Comparison of ENCODE assay signal across 25 cellular contexts in genomic region chr13:35131471-35131870, GRCh38.
A peak's percentile ranks its signal among the peaks of the same experiment; 100 is the strongest.
DNase-seq lines count a peak whose midpoint lies in the region; ATAC-seq, FAIRE-seq and TF ChIP-seq lines count a peak whose summit lies in the region.
"Had no signal": no experiment of that assay in that cellular context is flagged by ENCODE, and none has a peak within 500 bp of the region (broad histone marks: within the 10 kb centered on the region; RNA-seq: fewer than 3 reads in every experiment).

No MANE protein-coding gene starts in this region.

- no peak overlapping the region for H3K27ac ChIP-seq in HepG2 (ENCODE audit: extremely low read length, insufficient read depth, low read length)
- no peak overlapping the region for H3K27ac ChIP-seq in right lobe of liver
- H3K27ac ChIP-seq: 22Rv1, A549, BLaER1 had no signal

- no peaks in the 10 kb centered on the region for H3K27me3 Mint-ChIP-seq in mesothelial cell of epicardium (ENCODE audit: low read depth)
- H3K27me3 Mint-ChIP-seq: CD4-positive, alpha-beta memory T cell; CD4-positive, CD25-positive, alpha-beta regulatory T cell; CD8-positive, alpha-beta memory T cell had no signal

- POLR2A ChIA-PET in HepG2 (lab: Yijun Ruan, JAX): no interaction called here

- no peak for TF ChIP-seq CTCF in HepG2 (CRISPR knock-in tag; IDR thresholded peaks at IDR 0.05)
- TF ChIP-seq CTCF in right lobe of liver (IDR thresholded peaks at IDR 0.05): no peak
- TF ChIP-seq CTCF in mesothelial cell of epicardium (IDR thresholded peaks at IDR 0.05; ENCODE audit: unreplicated experiment): no peak
- no peak for TF ChIP-seq CTCF in GM13977 (IDR thresholded peaks at IDR 0.05; ENCODE audit: extremely low read depth, insufficient read depth, missing control alignments)

- H3K9me3 ChIP-seq in HepG2 (ENCODE audit: low read length) (no peaks in the 10 kb centered on the region), right lobe of liver (no peaks in the 10 kb centered on the region)
- H3K9me3 ChIP-seq: A549, BE2C, BLaER1 had no signal

- no peak overlapping the region for H3K4me3 Mint-ChIP-seq in mesothelial cell of epicardium
- H3K4me3 Mint-ChIP-seq: CD14-positive monocyte; CD4-positive, alpha-beta memory T cell; CD4-positive, CD25-positive, alpha-beta regulatory T cell; CD8-positive, alpha-beta memory T cell had no signal

- no peak overlapping the region for H2AFZ ChIP-seq in HepG2 (ENCODE audit: low read length)

- no peak overlapping the region for H3K9ac ChIP-seq in HepG2 (ENCODE audit: insufficient read depth, low read depth, low read length)
- H3K9ac ChIP-seq: BLaER1 had no signal

- no peak for FAIRE-seq in HepG2 (lab: Jason Lieb, UNC)
- FAIRE-seq: A549, GM12878, GM12892, GM19239 had no signal

- CTCF ChIA-PET in HepG2 (lab: Yijun Ruan, JAX; ENCODE audit: low intra/inter-chr PET ratio, low total read pairs): no interaction called here

- H3K4me3 ChIP-seq in HepG2 (replicated peaks in 1 of 3; ENCODE audit: insufficient read depth in 1 of 3, low read depth in 2 of 3, low read length in 3 of 3) (no peak overlapping the region), right lobe of liver (no peak overlapping the region)
- H3K4me3 ChIP-seq: A549, BLaER1, GM12878 had no signal

- no peak for TF ChIP-seq POLR2A in HepG2 (IDR thresholded peaks at IDR 0.05; ENCODE audit: insufficient read depth in 1 of 2, low read depth in 2 of 2, low read length in 2 of 2)
- no peak for TF ChIP-seq POLR2A in right lobe of liver (IDR thresholded peaks at IDR 0.05)

- TF ChIP-seq RAD21 in HepG2 (CRISPR knock-in tag; IDR thresholded peaks at IDR 0.05): no peak

- DNase-seq in HepG2 (ENCODE audit: low spot score) (peak; percentile 3), right lobe of liver (no peak), SK-MEL-5 (ENCODE audit: low read depth, low spot score) (peak; percentile 62), mesothelial cell of epicardium (ENCODE audit: low spot score in 2 of 2, unreplicated experiment in 2 of 2) (no peak), GM13977 (ENCODE audit: low spot score) (no peak), COR-L47 (lab: John Stamatoyannopoulos, UW) (no peak)
- DNase-seq: BE2C; C1 segment of cervical spinal cord; CD4-positive, alpha-beta memory T cell; CD4-positive, CD25-positive, alpha-beta regulatory T cell; CD8-positive, alpha-beta memory T cell; DMS 273 treated with DMSO at 0.1 percent for 48 hours; DMS153; DMS53; DMS79; DND-41; EL; GDM1 had no signal

- no peak for ATAC-seq in HepG2
- ATAC-seq in right lobe of liver: no peak
- ATAC-seq: A549, GM12878 had no signal

- H3K4me1 ChIP-seq in HepG2 (ENCODE audit: insufficient read depth, low read length): no peaks in the 10 kb centered on the region
- H3K4me1 ChIP-seq in right lobe of liver: no peaks in the 10 kb centered on the region
- H3K4me1 ChIP-seq: A549, BE2C, BLaER1 had no signal

- no TSS peak for BruUV-seq in HepG2 (replicated peaks; lab: Mats Ljungman, UMichigan)

- peaks cover 2% of the 10 kb centered on the region for H3K36me3 Mint-ChIP-seq in mesothelial cell of epicardium
- H3K36me3 Mint-ChIP-seq: CD14-positive monocyte; CD4-positive, alpha-beta memory T cell; CD4-positive, CD25-positive, alpha-beta regulatory T cell; CD8-positive, alpha-beta memory T cell had no signal

- in situ Hi-C loops in HepG2 (cut with HindIII; ENCODE audit: extremely low pct_ligation_motif_present, low pct_unique_long_range_greater_than_20kb): no loop called here
- in situ Hi-C loops in SK-MEL-5 (cut with HindIII; ENCODE audit: low pct_unique_long_range_greater_than_20kb, low sequenced_read_pairs): no loop called here
- in situ Hi-C loops in GM13977 (cut with MboI; ENCODE audit: low pct_unique_long_range_greater_than_20kb, low sequenced_read_pairs, unreplicated experiment): no loop called here

- H4K20me1 ChIP-seq in HepG2 (ENCODE audit: insufficient read depth, low read length): no peaks in the 10 kb centered on the region
- H4K20me1 ChIP-seq: BLaER1 had no signal

- TF ChIP-seq EP300 in HepG2 (IDR thresholded peaks at IDR 0.05; ENCODE audit: low read depth in 2 of 2, low read length in 2 of 2) (no peak), HepG2 (CRISPR knock-in tag; IDR thresholded peaks at IDR 0.05; ENCODE audit: borderline replicate concordance) (no peak)

- intact Hi-C loops in HepG2 (cut with micrococcal nuclease; ENCODE audit: unreplicated experiment): no loop called here
- intact Hi-C loops in right lobe of liver (cut with DNase I): no loop called here

- peak overlapping the region; percentile 14 for H3K27ac Mint-ChIP-seq in mesothelial cell of epicardium
- H3K27ac Mint-ChIP-seq: CD14-positive monocyte; CD4-positive, alpha-beta memory T cell; CD4-positive, CD25-positive, alpha-beta regulatory T cell; CD8-positive, alpha-beta memory T cell had no signal

- H3K4me2 ChIP-seq in HepG2 (ENCODE audit: low read depth, low read length): no peak overlapping the region
- H3K4me2 ChIP-seq: A549, BLaER1 had no signal

- H3K27me3 ChIP-seq in HepG2 (ENCODE audit: control insufficient read depth in 1 of 2, insufficient read depth in 2 of 2, low read length in 2 of 2): no peaks in the 10 kb centered on the region
- no peaks in the 10 kb centered on the region for H3K27me3 ChIP-seq in right lobe of liver
- H3K27me3 ChIP-seq: BE2C, BLaER1 had no signal

- no peaks in the 10 kb centered on the region for H3K36me3 ChIP-seq in HepG2 (replicated peaks in 1 of 2; ENCODE audit: control insufficient read depth in 1 of 2, insufficient read depth in 2 of 2, low read length in 2 of 2)
- no peaks in the 10 kb centered on the region for H3K36me3 ChIP-seq in right lobe of liver
- H3K36me3 ChIP-seq: BE2C, BLaER1 had no signal

- no peaks in the 10 kb centered on the region for H3K79me2 ChIP-seq in HepG2 (ENCODE audit: insufficient read depth, low read length)

- H3K9me3 Mint-ChIP-seq in mesothelial cell of epicardium: no peaks in the 10 kb centered on the region
- H3K9me3 Mint-ChIP-seq: CD4-positive, alpha-beta memory T cell had no signal

- H3K4me1 Mint-ChIP-seq in mesothelial cell of epicardium: no peaks in the 10 kb centered on the region
- H3K4me1 Mint-ChIP-seq: CD4-positive, alpha-beta memory T cell; CD4-positive, CD25-positive, alpha-beta regulatory T cell; CD8-positive, alpha-beta memory T cell had no signal

TF ChIP-seq in HepG2, 621 proteins besides CTCF, POLR2A, EP300 and RAD21:
- TF ChIP-seq TIGD3 (CRISPR knock-in tag; IDR thresholded peaks at IDR 0.05; ENCODE audit: borderline replicate concordance) (no peak), ZFP82 (CRISPR knock-in tag; IDR thresholded peaks at IDR 0.05; ENCODE audit: borderline replicate concordance) (no peak), ERF (CRISPR knock-in tag; IDR thresholded peaks at IDR 0.05) (no peak), ZNF878 (CRISPR knock-in tag; IDR thresholded peaks at IDR 0.05) (no peak)

Comparison
In these comparisons a context has a peak if more than half of its experiments do, and no peak if none do; other contexts are left out.
1. DNase-seq: peak in HepG2 (single experiment) and SK-MEL-5 (single experiment); none in right lobe of liver (0 of 3), mesothelial cell of epicardium (0 of 2), GM13977 (single experiment) and COR-L47 (single experiment).